In the genomic region with DNA sequence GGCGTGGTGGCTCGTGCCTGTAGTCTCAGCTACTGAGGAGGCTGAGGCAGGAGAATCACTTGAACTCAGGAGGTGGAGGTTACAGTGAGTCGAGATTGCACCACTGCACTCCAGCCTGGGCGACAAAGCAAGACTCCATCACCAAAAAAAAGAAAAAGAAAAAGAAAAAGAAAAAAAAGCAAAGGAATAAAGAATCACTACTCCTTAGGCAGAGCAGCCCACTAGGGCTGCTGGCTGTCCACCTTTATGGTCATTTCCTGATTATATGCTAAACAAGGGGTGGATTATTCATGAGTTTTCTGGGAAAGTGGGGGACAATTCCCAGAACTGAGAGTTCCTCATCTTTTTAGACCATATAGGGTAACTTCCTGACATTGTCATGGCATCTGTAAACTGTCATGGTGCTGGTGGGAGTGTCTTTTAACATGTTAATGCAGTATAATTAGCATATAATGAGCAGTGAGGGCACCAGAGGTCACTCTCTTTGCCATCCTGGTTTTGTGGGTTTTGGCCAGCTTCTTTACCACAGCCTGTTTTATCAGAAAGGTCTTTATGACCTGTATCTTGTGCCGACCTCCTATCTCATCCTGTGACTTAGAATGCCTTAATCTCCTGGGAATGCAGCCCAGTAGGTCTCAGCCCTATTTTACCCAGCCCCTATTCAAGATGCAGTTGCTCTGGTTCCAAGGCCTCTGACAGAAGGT, we compare ENCODE assay signal across 9 cellular contexts. TPM values are rescaled to one million over a fixed set of nuclear protein-coding genes. Genes with fewer than 3 reads are reported as not detected.
"Had no signal": no experiment of that assay in that cellular context is flagged by ENCODE, and none has a peak within 500 bp of the region (broad histone marks: within the 10 kb centered on the region; RNA-seq: fewer than 3 reads in every experiment).

No MANE protein-coding gene starts in this region.

RNA-seq across cellular contexts. Expression of a gene that starts 36.4 kb away (rescaled TPM):
- total RNA-seq: activated CD4-positive, alpha-beta memory T cell treated with anti-CD3 and anti-CD28 coated beads for 36 hours; dermis microvascular lymphatic vessel endothelial cell; esophagus squamous epithelium; frontal cortex; heart right ventricle; left lobe of liver; skeletal muscle tissue; temporal lobe; urinary bladder had no signal
- polyA plus RNA-seq: heart right ventricle, urinary bladder had no signal

RNA-seq across cellular contexts. Expression of a gene that starts 44.4 kb away (rescaled TPM):
- total RNA-seq: activated CD4-positive, alpha-beta memory T cell treated with anti-CD3 and anti-CD28 coated beads for 36 hours; dermis microvascular lymphatic vessel endothelial cell; esophagus squamous epithelium; frontal cortex; heart right ventricle; left lobe of liver; skeletal muscle tissue; temporal lobe; urinary bladder had no signal
- polyA plus RNA-seq: heart right ventricle, urinary bladder had no signal
